29 cellular contexts compared by ENCODE assay signal in genomic region chr4:5072948-5073347, GRCh38.
"Had no signal": no experiment of that assay in that cellular context is flagged by ENCODE, and none has a peak within 500 bp of the region (broad histone marks: within the 10 kb centered on the region; RNA-seq: fewer than 3 reads in every experiment).

No MANE protein-coding gene starts in this region.

- H3K36me3 Mint-ChIP-seq: stimulated activated effector memory CD8-positive, alpha-beta T cell treated with anti-CD3 and anti-CD28 coated beads, Interleukin-12 subunit alpha, Interleukin-12 subunit beta, amount 100 ng/mL, for 72 hours; stimulated activated memory B cell treated with anti-CD40 and anti-IgM and Interleukin-4, amounts not matched to agents 10 μg/mL and 1 μg/mL and 100 μg/mL, for 72 hours; stimulated activated naive B cell treated with anti-CD40 and anti-IgM and Interleukin-4, amounts not matched to agents 10 μg/mL and 1 μg/mL and 100 μg/mL, for 72 hours; type B pancreatic cell had no signal

- H3K9me3 Mint-ChIP-seq: type B pancreatic cell had no signal

- DNase-seq: stimulated activated CD4-positive, alpha-beta T cell treated with anti-CD3 and anti-CD28 coated beads, Interleukin-2, amount 100 ng/mL, for 48 hours; stimulated activated CD4-positive, alpha-beta T cell treated with anti-CD3 and anti-CD28 coated beads, Interleukin-4, amount 100 ng/mL, for 1 hour; stimulated activated CD4-positive, alpha-beta T cell treated with anti-CD3 and anti-CD28 coated beads, Interleukin-4, amount 100 ng/mL, for 24 hours; stimulated activated CD4-positive, alpha-beta T cell treated with anti-CD3 and anti-CD28 coated beads, Interleukin-4, amount 100 ng/mL, for 4 hours; stimulated activated CD8-positive, alpha-beta memory T cell treated with anti-CD3 and anti-CD28 coated beads, Interleukin-4, amount 100 ng/mL, for 48 hours; stimulated activated naive B cell treated with anti-CD40 and anti-IgM and Interleukin-4, amounts not matched to agents 10 μg/mL and 1 μg/mL and 100 μg/mL, for 72 hours; stimulated activated naive CD4-positive, alpha-beta T cell; stimulated activated naive CD4-positive, alpha-beta T cell treated with Interleukin-2 at 50 U/mL for 16 hours; stimulated activated naive CD8-positive, alpha-beta T cell treated with anti-CD3 and anti-CD28 coated beads, Interleukin-15, amount 100 ng/mL, for 72 hours; stimulated activated naive CD8-positive, alpha-beta T cell treated with anti-CD3 and anti-CD28 coated beads, Interleukin-15, Interleukin-2, amounts not matched to agents 100 U/mL and 50 U/mL, for 24 hours; stomach; substantia nigra; testis; thyroid gland; tibial artery; transverse colon; trophoblast cell; upper lobe of left lung; upper lobe of right lung; uterus had no signal

- FAIRE-seq: urothelium cell line had no signal

- H3K27ac Mint-ChIP-seq: stimulated activated effector memory CD8-positive, alpha-beta T cell treated with anti-CD3 and anti-CD28 coated beads, Interleukin-12 subunit alpha, Interleukin-12 subunit beta, amount 100 ng/mL, for 72 hours; stimulated activated memory B cell treated with anti-CD40 and anti-IgM and Interleukin-4, amounts not matched to agents 10 μg/mL and 1 μg/mL and 100 μg/mL, for 72 hours; stimulated activated naive B cell treated with anti-CD40 and anti-IgM and Interleukin-4, amounts not matched to agents 10 μg/mL and 1 μg/mL and 100 μg/mL, for 72 hours; stimulated activated naive CD8-positive, alpha-beta T cell treated with anti-CD3 and anti-CD28 coated beads, Interleukin-15, amount 100 ng/mL, for 72 hours; stimulated activated naive CD8-positive, alpha-beta T cell treated with anti-CD3 and anti-CD28 coated beads, Interleukin-15, Interleukin-2, amounts not matched to agents 100 ng/mL and 50 ng/mL, for 24 hours; type B pancreatic cell had no signal

- H3K4me1 ChIP-seq: stomach, suprapubic skin, testis, thyroid gland, tibial artery, tibial nerve, transverse colon, upper lobe of left lung, upper lobe of right lung, uterus, vagina had no signal

- H3K27me3 ChIP-seq: stomach, suprapubic skin, testis, thyroid gland, tibial artery, tibial nerve, transverse colon, upper lobe of left lung, upper lobe of right lung, uterus, vagina had no signal

- H3K4me3 ChIP-seq: stomach, suprapubic skin, testis, thoracic aorta, thyroid gland, tibial artery, tibial nerve, transverse colon, upper lobe of left lung, upper lobe of right lung, uterus, vagina had no signal

- H3K27ac ChIP-seq: stomach, suprapubic skin, testis, thoracic aorta, thyroid gland, tibial artery, tibial nerve, transverse colon, upper lobe of left lung, upper lobe of right lung, uterus, vagina had no signal

- H3K9me3 ChIP-seq: stomach, suprapubic skin, testis, thoracic aorta, thyroid gland, transverse colon, upper lobe of right lung, uterus, vagina had no signal

- ATAC-seq: stimulated activated effector memory CD8-positive, alpha-beta T cell treated with anti-CD3 and anti-CD28 coated beads, Interleukin-12 subunit alpha, Interleukin-12 subunit beta, amount 100 ng/mL, for 72 hours; stimulated activated memory B cell treated with anti-CD40 and anti-IgM and Interleukin-4, amounts not matched to agents 10 μg/mL and 1 μg/mL and 100 μg/mL, for 72 hours; stimulated activated naive B cell treated with anti-CD40 and anti-IgM and Interleukin-4, amounts not matched to agents 10 μg/mL and 1 μg/mL and 100 μg/mL, for 72 hours; stimulated activated naive CD8-positive, alpha-beta T cell treated with anti-CD3 and anti-CD28 coated beads, Interleukin-15, amount 100 ng/mL, for 72 hours; stimulated activated naive CD8-positive, alpha-beta T cell treated with anti-CD3 and anti-CD28 coated beads, Interleukin-15, Interleukin-2, amounts not matched to agents 100 U/mL and 50 U/mL, for 24 hours; upper lobe of right lung had no signal

- H3K4me3 Mint-ChIP-seq: stimulated activated effector memory CD8-positive, alpha-beta T cell treated with anti-CD3 and anti-CD28 coated beads, Interleukin-12 subunit alpha, Interleukin-12 subunit beta, amount 100 ng/mL, for 72 hours; stimulated activated memory B cell treated with anti-CD40 and anti-IgM and Interleukin-4, amounts not matched to agents 10 μg/mL and 1 μg/mL and 100 μg/mL, for 72 hours; stimulated activated naive B cell treated with anti-CD40 and anti-IgM and Interleukin-4, amounts not matched to agents 10 μg/mL and 1 μg/mL and 100 μg/mL, for 72 hours; stimulated activated naive CD8-positive, alpha-beta T cell treated with anti-CD3 and anti-CD28 coated beads, Interleukin-15, amount 100 ng/mL, for 72 hours; stimulated activated naive CD8-positive, alpha-beta T cell treated with anti-CD3 and anti-CD28 coated beads, Interleukin-15, Interleukin-2, amounts not matched to agents 100 ng/mL and 50 ng/mL, for 24 hours; type B pancreatic cell had no signal

- H3K4me1 Mint-ChIP-seq: stimulated activated effector memory CD8-positive, alpha-beta T cell treated with anti-CD3 and anti-CD28 coated beads, Interleukin-12 subunit alpha, Interleukin-12 subunit beta, amount 100 ng/mL, for 72 hours; stimulated activated memory B cell treated with anti-CD40 and anti-IgM and Interleukin-4, amounts not matched to agents 10 μg/mL and 1 μg/mL and 100 μg/mL, for 72 hours; stimulated activated naive B cell treated with anti-CD40 and anti-IgM and Interleukin-4, amounts not matched to agents 10 μg/mL and 1 μg/mL and 100 μg/mL, for 72 hours; stimulated activated naive CD8-positive, alpha-beta T cell treated with anti-CD3 and anti-CD28 coated beads, Interleukin-15, amount 100 ng/mL, for 72 hours had no signal

- H3K36me3 ChIP-seq: stomach, suprapubic skin, thoracic aorta, thyroid gland, tibial artery, tibial nerve, transverse colon, upper lobe of left lung, upper lobe of right lung, uterus, vagina had no signal

- H3K27me3 Mint-ChIP-seq: stimulated activated memory B cell treated with anti-CD40 and anti-IgM and Interleukin-4, amounts not matched to agents 10 μg/mL and 1 μg/mL and 100 μg/mL, for 72 hours; stimulated activated naive B cell treated with anti-CD40 and anti-IgM and Interleukin-4, amounts not matched to agents 10 μg/mL and 1 μg/mL and 100 μg/mL, for 72 hours had no signal
